In the genomic region with DNA sequence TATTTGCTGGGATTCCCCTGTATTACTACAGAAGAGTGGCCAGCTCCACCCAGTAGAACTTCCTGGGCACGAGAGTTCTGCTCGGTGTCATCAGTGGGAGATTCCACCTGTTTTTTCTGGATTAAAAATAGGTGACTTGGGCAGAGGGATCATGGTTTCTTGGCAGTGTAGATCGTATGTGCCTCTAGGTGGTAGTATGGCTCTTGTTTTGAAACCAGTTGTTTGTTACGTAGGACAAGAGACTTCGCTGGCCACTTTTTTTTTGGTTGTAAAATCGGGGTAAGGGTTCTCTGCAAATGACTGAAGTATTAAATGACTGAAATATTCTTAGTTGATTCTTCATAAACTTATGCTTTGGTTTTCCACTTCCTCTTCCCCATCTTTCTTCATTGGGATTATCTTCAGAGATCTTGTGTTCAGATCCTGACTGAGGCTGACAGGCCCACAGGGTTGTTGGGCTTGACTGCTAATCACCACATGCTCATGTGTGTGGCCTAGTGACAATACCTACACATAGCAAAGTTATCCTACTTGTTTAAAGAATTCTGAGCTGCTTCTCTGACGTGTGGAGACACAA, we compare ENCODE assay signal across 11 cellular contexts. TPM values are rescaled to one million over a fixed set of nuclear protein-coding genes. Genes with fewer than 3 reads are reported as not detected.
DNase-seq lines count a peak whose midpoint lies in the region; ATAC-seq and TF ChIP-seq lines count a peak whose summit lies in the region.
"Had no signal": no experiment of that assay in that cellular context is flagged by ENCODE, and none has a peak within 500 bp of the region (broad histone marks: within the 10 kb centered on the region; RNA-seq: fewer than 3 reads in every experiment).

No MANE protein-coding gene starts in this region.

- H3K4me1 ChIP-seq in endodermal cell (ENCODE audit: control insufficient read depth, insufficient read depth, low read length) (no peaks in the 10 kb centered on the region), neural progenitor cell (no peaks in the 10 kb centered on the region)

- no peak overlapping the region for H3K4me3 ChIP-seq in endodermal cell (ENCODE audit: low read length)
- H3K4me3 ChIP-seq in neural progenitor cell = no peak overlapping the region

- H3K27ac ChIP-seq in endodermal cell (ENCODE audit: low read depth, low read length) = no peak overlapping the region
- no peak overlapping the region for H3K27ac ChIP-seq in neural progenitor cell
- H3K27ac ChIP-seq: 22Rv1 had no signal

- no peaks in the 10 kb centered on the region for H4K20me1 ChIP-seq in neural progenitor cell (ENCODE audit: low read depth)

- no peaks in the 10 kb centered on the region for H3K79me2 ChIP-seq in neural progenitor cell (ENCODE audit: low read depth)

- no peak overlapping the region for H3K4me3 Mint-ChIP-seq in endodermal cell
- H3K4me3 Mint-ChIP-seq in neural progenitor cell = no peak overlapping the region
- H3K4me3 Mint-ChIP-seq: IgD-negative memory B cell had no signal

- H2AFZ ChIP-seq in neural progenitor cell (replicated peaks) = no peak overlapping the region

- H3F3A ChIP-seq in neural progenitor cell (ENCODE audit: low read depth) = no peaks in the 10 kb centered on the region

- H3K36me3 ChIP-seq in endodermal cell (ENCODE audit: control insufficient read depth, insufficient read depth, low read length) (no peaks in the 10 kb centered on the region), neural progenitor cell (no peaks in the 10 kb centered on the region)

- DNase-seq in DMS 273 (lab: John Stamatoyannopoulos, UW; ENCODE audit: unreplicated experiment) = peak; percentile 23
- DNase-seq in DMS 273 treated with DMSO at 0.1 percent for 48 hours (lab: John Stamatoyannopoulos, UW) = no peak
- DNase-seq in NCI-H146 (lab: John Stamatoyannopoulos, UW) = peak; percentile 18
- DNase-seq in endodermal cell = peak; percentile 58
- peak; percentile 51 for DNase-seq in neural progenitor cell (ENCODE audit: low spot score)
- no peak for DNase-seq in GM19240 (ENCODE audit: insufficient read length, low spot score)

- H3K9me3 Mint-ChIP-seq in endodermal cell (no peaks in the 10 kb centered on the region), neural progenitor cell (no peaks in the 10 kb centered on the region)

- TF ChIP-seq CTCF in endodermal cell (conservative IDR thresholded peaks at IDR 0.05) = peak; percentile 76
- TF ChIP-seq CTCF in neural progenitor cell (IDR thresholded peaks at IDR 0.05) = peak; percentile 62

- no peaks in the 10 kb centered on the region for H3K9me3 ChIP-seq in endodermal cell (ENCODE audit: control insufficient read depth, low read length)
- no peaks in the 10 kb centered on the region for H3K9me3 ChIP-seq in neural progenitor cell (ENCODE audit: low read depth)

- peaks cover 10% of the 10 kb centered on the region for H3K4me1 Mint-ChIP-seq in endodermal cell
- H3K4me1 Mint-ChIP-seq in neural progenitor cell = peaks cover 3% of the 10 kb centered on the region

- H3K4me2 ChIP-seq in neural progenitor cell = no peak overlapping the region

- no peaks in the 10 kb centered on the region for H3K36me3 Mint-ChIP-seq in endodermal cell (ENCODE audit: low read depth)
- H3K36me3 Mint-ChIP-seq in neural progenitor cell = no peaks in the 10 kb centered on the region

- 68 to 91% methylated on average over 1 to 7 of the region's 7 CpGs for WGBS in endodermal cell (ENCODE audit: insufficient coverage in 1 of 2, insufficient read length in 1 of 2), 2 experiments

- H3K27me3 Mint-ChIP-seq in endodermal cell (ENCODE audit: insufficient read depth) (peaks cover 11% of the 10 kb centered on the region), neural progenitor cell (ENCODE audit: insufficient read depth, low read depth) (peaks cover 3% of the 10 kb centered on the region)

- H3K27me3 ChIP-seq in endodermal cell (ENCODE audit: control insufficient read depth, insufficient read depth, low read length, poor library complexity, severe bottlenecking) (peaks cover 6% of the 10 kb centered on the region), neural progenitor cell (peaks cover 4% of the 10 kb centered on the region)

- no peak for ATAC-seq in GM18502 (IDR thresholded peaks at IDR 0.05; ENCODE audit: poor library complexity, unreplicated experiment)
- no peak for ATAC-seq in GM21619 (IDR thresholded peaks at IDR 0.05; ENCODE audit: unreplicated experiment)
- ATAC-seq: activated CD4-positive, CD25-positive, alpha-beta regulatory T cell treated with anti-CD3 and anti-CD28 coated beads, Interleukin-2, amount 50 U/mL, for 24 hours had no signal

- H3K27ac Mint-ChIP-seq in endodermal cell = no peak overlapping the region
- H3K27ac Mint-ChIP-seq in neural progenitor cell = no peak overlapping the region
- H3K27ac Mint-ChIP-seq: IgD-negative memory B cell had no signal

- H3K9ac ChIP-seq in endodermal cell (ENCODE audit: extremely low read depth, low read length, poor library complexity, severe bottlenecking) (no peak overlapping the region), neural progenitor cell (no peak overlapping the region)

RNA-seq across cellular contexts. Expression of gene WDR1, which starts 43.8 kb away (rescaled TPM):
- 100 to 1,000 TPM; 222 to 345 TPM for total RNA-seq in endodermal cell
- 127 TPM for polyA plus RNA-seq in endodermal cell (2013, experiment 1 of 2)
- polyA plus RNA-seq in endodermal cell (2013, experiment 2 of 2) = 106 TPM
- 83.1 and 125 TPM in 2 replicates for total RNA-seq in neural progenitor cell (ENCODE audit: low replicate concordance)

Comparison
In these comparisons a context has a peak if more than half of its experiments do, and no peak if none do; other contexts are left out.
1. DNase-seq: peak in DMS 273 (single experiment), NCI-H146 (single experiment), endodermal cell (single experiment) and neural progenitor cell (single experiment); none in DMS 273 treated with DMSO at 0.1 percent for 48 hours (single experiment) and GM19240 (single experiment).